8 cellular contexts compared by ENCODE assay signal in the genomic region with DNA sequence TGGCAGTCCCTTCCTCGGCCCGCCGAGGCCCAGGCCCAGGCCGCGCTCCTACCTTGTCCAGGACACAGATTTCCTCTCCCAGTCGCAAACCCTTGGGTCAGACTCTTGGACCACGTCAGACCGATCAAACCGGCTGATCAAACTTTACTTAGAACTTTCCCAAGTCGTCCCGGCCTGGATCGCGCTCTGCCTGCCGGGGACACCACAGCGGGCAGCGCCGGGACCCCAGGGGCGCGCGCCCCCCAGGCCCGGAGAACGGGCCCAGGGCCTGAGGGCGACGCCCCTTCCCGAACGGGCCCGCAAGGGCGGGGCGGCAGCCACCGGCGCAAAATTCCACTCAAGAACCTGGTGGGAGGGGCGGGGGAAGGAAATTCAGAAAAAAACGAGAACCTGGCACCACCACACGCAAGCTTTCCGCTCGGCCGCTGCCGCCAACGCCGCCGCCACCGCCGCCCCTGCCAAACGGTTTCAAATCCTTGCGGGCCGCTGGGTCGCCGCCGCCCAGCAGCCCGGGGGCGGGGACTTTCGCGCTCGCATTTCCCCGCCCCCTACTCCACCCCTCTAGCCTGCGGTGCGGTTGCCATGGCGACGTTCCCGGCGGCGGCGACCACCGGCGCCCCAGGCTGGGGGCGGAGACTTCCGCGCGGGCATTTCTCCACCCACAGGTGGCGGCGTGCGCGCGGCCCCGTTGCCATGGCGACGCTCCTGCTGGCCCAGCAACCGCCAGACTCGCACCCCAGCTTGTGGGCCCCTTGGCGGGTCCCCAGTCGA. TPM values are rescaled to one million over a fixed set of nuclear protein-coding genes. Genes with fewer than 3 reads are reported as not detected.
DNase-seq lines count a peak whose midpoint lies in the region; ATAC-seq, FAIRE-seq and TF ChIP-seq lines count a peak whose summit lies in the region.

TSS of gene CEP112 (minus strand) at position 527 of the 771 bp plus-strand sequence.

- no peak for TF ChIP-seq POLR2A in GM12891 (IDR thresholded peaks at IDR 0.05; ENCODE audit: low read depth, low read length)

- H3K27me3 Mint-ChIP-seq in activated CD4-positive, alpha-beta T cell treated with anti-CD3 and anti-CD28 coated beads for 36 hours = no peaks in the 10 kb centered on the region

- H3K4me3 Mint-ChIP-seq in activated CD4-positive, alpha-beta T cell treated with anti-CD3 and anti-CD28 coated beads for 36 hours = peak within 1 kb of the TSS; percentile 77

- peaks cover 13% of the 10 kb centered on the region for H3K4me1 Mint-ChIP-seq in activated CD4-positive, alpha-beta T cell treated with anti-CD3 and anti-CD28 coated beads for 36 hours

- intact Hi-C loops in activated CD4-positive, alpha-beta T cell treated with anti-CD3 and anti-CD28 coated beads for 36 hours (cut with DNase I, micrococcal nuclease) = loop anchor here in 1 of 2 experiments (1.0 kb wide), 1 partner anchor 111 kb away; the partner anchor contains the start of gene PRKCA

- peak within 1 kb of the TSS; percentile 62 for H3K27ac Mint-ChIP-seq in activated CD4-positive, alpha-beta T cell treated with anti-CD3 and anti-CD28 coated beads for 36 hours

- DNase-seq in GM12891 (ENCODE audit: insufficient read length, low spot score) (peak; percentile 58), NCI-H2227 treated with DMSO at 0.1 percent for 48 hours (lab: John Stamatoyannopoulos, UW) (peak; percentile 86), choroid plexus epithelial cell (ENCODE audit: low read depth) (peak; percentile 78), kidney tubule cell (ENCODE audit: low spot score) (peak; percentile 80)
- peak; percentile 88 for DNase-seq in activated CD4-positive, alpha-beta T cell treated with anti-CD3 and anti-CD28 coated beads for 36 hours
- peak; percentile 67 to 81 for DNase-seq in stimulated activated CD4-positive, alpha-beta T cell treated with anti-CD3 and anti-CD28 coated beads, Interleukin-1b, Interleukin-23, amount 100 ng/mL, for 1 hour (ENCODE audit: low read depth in 2 of 2)

- ATAC-seq in HG03066 (IDR thresholded peaks at IDR 0.05; ENCODE audit: low read depth, unreplicated experiment) (peak; percentile 59), GM18520 (IDR thresholded peaks at IDR 0.05; ENCODE audit: unreplicated experiment) (no peak)
- ATAC-seq in activated CD4-positive, alpha-beta T cell treated with anti-CD3 and anti-CD28 coated beads for 36 hours = peak; percentile 77

- CTCF ChIA-PET in activated CD4-positive, alpha-beta T cell treated with anti-CD3 and anti-CD28 coated beads for 36 hours (lab: Charles Lee) = interaction anchor here (0.6 to 4.1 kb wide), 2 partner anchors 10 to 313 kb away, joined by 3 to 26 read pairs; no protein-coding TSS in a partner anchor

- TF ChIP-seq CTCF in choroid plexus epithelial cell (conservative IDR thresholded peaks at IDR 0.05; ENCODE audit: low read depth, low read length) = no peak

- H3K9me3 Mint-ChIP-seq in activated CD4-positive, alpha-beta T cell treated with anti-CD3 and anti-CD28 coated beads for 36 hours (ENCODE audit: low read depth) = no peaks in the 10 kb centered on the region

- peak within 1 kb of the TSS; percentile 72 for H3K4me3 ChIP-seq in choroid plexus epithelial cell (ENCODE audit: low read depth, low read length)

- FAIRE-seq in GM12891 (lab: Jason Lieb, UNC) = no peak

- POLR2A ChIA-PET in activated CD4-positive, alpha-beta T cell treated with anti-CD3 and anti-CD28 coated beads for 36 hours (lab: Charles Lee) = no interaction called here

- peaks cover 2% of the 10 kb centered on the region for H3K36me3 Mint-ChIP-seq in activated CD4-positive, alpha-beta T cell treated with anti-CD3 and anti-CD28 coated beads for 36 hours (ENCODE audit: low read depth)

TF ChIP-seq in GM12891, 5 proteins besides CTCF, POLR2A, EP300 and RAD21:
- TF ChIP-seq POU2F2 (IDR thresholded peaks at IDR 0.05; ENCODE audit: low read depth, low read length) (no peak), PAX5 (IDR thresholded peaks at IDR 0.05; ENCODE audit: insufficient read depth, low read length, severe bottlenecking) (peak; percentile 21), TAF1 (IDR thresholded peaks at IDR 0.05; ENCODE audit: low read depth, low read length) (no peak)

RNA-seq across cellular contexts. Expression of gene CEP112, which starts in this region (rescaled TPM):
- polyA plus RNA-seq in GM12891 (2012; ENCODE audit: low read depth, missing spikeins) = 0.27 TPM
- 1 to 10 TPM; 2.2 to 2.8 TPM for total RNA-seq in activated CD4-positive, alpha-beta T cell treated with anti-CD3 and anti-CD28 coated beads for 36 hours
